Comparison of ENCODE assay signal across 1 cellular context in the genomic region with DNA sequence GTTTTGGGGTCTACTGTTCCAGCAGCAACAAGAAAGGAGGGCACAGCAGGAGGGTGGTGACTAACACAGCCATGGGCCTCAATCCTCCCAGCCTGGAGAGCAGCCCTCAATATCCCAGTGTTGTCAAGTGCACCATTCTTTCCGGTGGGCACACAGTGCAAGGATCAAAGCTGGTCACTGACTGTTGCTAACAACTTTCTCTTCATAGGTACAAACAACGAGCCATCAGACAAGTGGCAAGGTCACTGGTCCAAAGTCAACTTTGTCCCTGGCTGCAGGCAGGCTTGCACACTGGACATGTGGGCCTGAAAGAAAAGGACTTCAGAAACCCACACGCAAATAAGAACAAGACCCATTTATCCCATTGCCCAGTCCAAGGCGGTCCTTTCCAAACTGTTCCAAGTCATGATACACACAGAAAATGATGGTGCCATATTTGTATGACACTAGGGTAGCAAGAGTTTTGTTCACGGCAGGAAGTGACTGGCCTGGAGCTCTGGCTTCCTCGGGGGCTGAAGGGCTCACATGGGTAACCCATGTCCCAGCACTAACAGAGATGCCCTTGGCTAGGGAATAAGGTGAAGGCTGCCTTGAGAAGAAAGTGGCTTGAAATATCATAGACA.
TF ChIP-seq lines count a peak whose summit lies in the region.

No MANE protein-coding gene starts in this region.

TF ChIP-seq in HepG2, 621 proteins besides CTCF, POLR2A, EP300 and RAD21 (continued from another document):
- TF ChIP-seq, protein P1, sequence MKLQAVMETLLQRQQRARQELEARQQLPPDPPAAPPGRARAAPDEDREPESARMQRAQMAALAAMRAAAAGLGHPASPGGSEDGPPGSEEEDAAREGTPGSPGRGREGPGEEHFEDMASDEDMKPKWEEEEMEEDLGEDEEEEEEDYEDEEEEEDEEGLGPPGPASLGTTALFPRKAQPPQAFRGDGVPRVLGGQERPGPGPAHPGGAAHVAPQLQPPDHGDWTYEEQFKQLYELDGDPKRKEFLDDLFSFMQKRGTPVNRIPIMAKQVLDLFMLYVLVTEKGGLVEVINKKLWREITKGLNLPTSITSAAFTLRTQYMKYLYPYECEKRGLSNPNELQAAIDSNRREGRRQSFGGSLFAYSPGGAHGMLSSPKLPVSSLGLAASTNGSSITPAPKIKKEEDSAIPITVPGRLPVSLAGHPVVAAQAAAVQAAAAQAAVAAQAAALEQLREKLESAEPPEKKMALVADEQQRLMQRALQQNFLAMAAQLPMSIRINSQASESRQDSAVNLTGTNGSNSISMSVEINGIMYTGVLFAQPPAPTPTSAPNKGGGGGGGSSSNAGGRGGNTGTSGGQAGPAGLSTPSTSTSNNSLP (IDR thresholded peaks at IDR 0.05; ENCODE audit: low read depth, low read length), result no peak
- 0 out of 2 replicates have a peak, but pooled peaks have one; percentile 40 for TF ChIP-seq MEF2D (CRISPR knock-in tag; IDR thresholded peaks at IDR 0.05)
- no peak for TF ChIP-seq ZEB1 (IDR thresholded peaks at IDR 0.05; ENCODE audit: insufficient replicate concordance, low read depth)
- TF ChIP-seq PHF20 (CRISPR knock-in tag; IDR thresholded peaks at IDR 0.05), result no peak
- 0 out of 2 replicates have a peak, but pooled peaks have one; percentile 15 for TF ChIP-seq ZNF746 (CRISPR knock-in tag; IDR thresholded peaks at IDR 0.05)
- no peak for TF ChIP-seq ZNF569 (CRISPR knock-in tag; IDR thresholded peaks at IDR 0.05; ENCODE audit: borderline replicate concordance)
- TF ChIP-seq ZNF720 (CRISPR knock-in tag; IDR thresholded peaks at IDR 0.05), result no peak
